In genomic region chr13:41621716-41622508, GRCh38 we compare ENCODE assay signal across 18 cellular contexts.
DNase-seq lines count a peak whose midpoint lies in the region; ATAC-seq and TF ChIP-seq lines count a peak whose summit lies in the region.
"Had no signal": no experiment of that assay in that cellular context is flagged by ENCODE, and none has a peak within 500 bp of the region (broad histone marks: within the 10 kb centered on the region; RNA-seq: fewer than 3 reads in every experiment).

No MANE protein-coding gene starts in this region.

- H3K36me3 ChIP-seq in adrenal gland (replicated peaks in 1 of 2) (no peaks in the 10 kb centered on the region), heart left ventricle (no peaks in the 10 kb centered on the region), uterus (no peaks in the 10 kb centered on the region)
- H3K36me3 ChIP-seq: MG63 had no signal

- peaks cover 0 to 11% of the 10 kb centered on the region in 2 donors for H3K4me1 ChIP-seq in adrenal gland (replicated peaks in 1 of 2)
- peaks cover 0 to 27% (median 20%) of the 10 kb centered on the region in 12 donors for H3K4me1 ChIP-seq in heart left ventricle
- peaks cover 0 to 4% of the 10 kb centered on the region in 2 donors for H3K4me1 ChIP-seq in uterus
- H3K4me1 ChIP-seq: parathyroid adenoma had no signal

- H3K9me3 Mint-ChIP-seq in nephron, result peaks cover 20% of the 10 kb centered on the region
- H3K9me3 Mint-ChIP-seq: activated T-helper 17 cell treated with anti-CD3 and anti-CD28 coated beads, Interleukin-2, amount 50 U/mL, for 72 hours; CD8-positive, alpha-beta T cell; effector memory CD8-positive, alpha-beta T cell had no signal

- peak; percentile 94 to 97 (median 96) for ATAC-seq in heart left ventricle
- ATAC-seq in GM19324 (IDR thresholded peaks at IDR 0.05; ENCODE audit: low FRiP score, unreplicated experiment), result no peak
- no peak for ATAC-seq in HG03520 (IDR thresholded peaks at IDR 0.05; ENCODE audit: unreplicated experiment)
- ATAC-seq: activated T-helper 17 cell treated with anti-CD3 and anti-CD28 coated beads, Interleukin-2, amount 50 U/mL, for 72 hours; CD8-positive, alpha-beta T cell; effector memory CD8-positive, alpha-beta T cell had no signal

- H3K27me3 Mint-ChIP-seq in nephron (ENCODE audit: low read depth), result no peaks in the 10 kb centered on the region
- H3K27me3 Mint-ChIP-seq: activated T-helper 17 cell treated with anti-CD3 and anti-CD28 coated beads, Interleukin-2, amount 50 U/mL, for 72 hours; effector memory CD8-positive, alpha-beta T cell had no signal

- H3K27ac ChIP-seq in adrenal gland (peak overlapping the region in 4 of 5 donors; percentile 6 to 60 (median 47)), heart left ventricle (peak overlapping the region; percentile 6 to 87 (median 66)), uterus (peak overlapping the region; percentile 83)
- H3K27ac ChIP-seq: parathyroid adenoma had no signal

- no peaks in the 10 kb centered on the region for H3K9me3 ChIP-seq in adrenal gland (replicated peaks in 1 of 3)
- peaks cover 0 to 12% (median 0%) of the 10 kb centered on the region in 12 donors for H3K9me3 ChIP-seq in heart left ventricle
- H3K9me3 ChIP-seq in uterus, result no peaks in the 10 kb centered on the region

- WGBS in adrenal gland, 4 donors, result 81 to 91% (median 89%) methylated on average over 5 of the region's 5 CpGs
- WGBS in heart left ventricle, 4 donors, result 43 to 55% (median 52%) methylated on average over 5 of the region's 5 CpGs

- H3K27me3 ChIP-seq in adrenal gland (no peaks in the 10 kb centered on the region), heart left ventricle (no peaks in the 10 kb centered on the region), uterus (no peaks in the 10 kb centered on the region)
- H3K27me3 ChIP-seq: MG63 had no signal

- H3K4me3 Mint-ChIP-seq in nephron, result no peak overlapping the region
- H3K4me3 Mint-ChIP-seq: activated T-helper 17 cell treated with anti-CD3 and anti-CD28 coated beads, Interleukin-2, amount 50 U/mL, for 72 hours; CD8-positive, alpha-beta T cell; effector memory CD8-positive, alpha-beta T cell had no signal

- DNase-seq in adrenal gland, result peak in 1 of 7 donors; percentile 15
- no peak for DNase-seq in heart left ventricle
- DNase-seq in uterus, result no peak
- no peak for DNase-seq in hypothalamus (lab: John Stamatoyannopoulos, UW)
- DNase-seq: activated CD4-positive, alpha-beta T cell treated with anti-CD3 and anti-CD28 coated beads, Interleukin-2, amount 50 U/mL, for 48 hours; CD8-positive, alpha-beta T cell; effector memory CD8-positive, alpha-beta T cell; GF-D8; glutamatergic neuron; NCI-H2081; NCI-H82; SIG-M5 had no signal

- H3K27ac Mint-ChIP-seq in nephron, result peak overlapping the region in 2 of 3 experiments; percentile 43 to 69
- H3K27ac Mint-ChIP-seq: activated T-helper 17 cell treated with anti-CD3 and anti-CD28 coated beads, Interleukin-2, amount 50 U/mL, for 72 hours; CD8-positive, alpha-beta T cell; effector memory CD8-positive, alpha-beta T cell had no signal

- H3K36me3 Mint-ChIP-seq in nephron (ENCODE audit: low read depth), result peaks cover 23% of the 10 kb centered on the region

- TF ChIP-seq POLR2A in adrenal gland (IDR thresholded peaks at IDR 0.05) (no peak), heart left ventricle (IDR thresholded peaks at IDR 0.05) (no peak), uterus (IDR thresholded peaks at IDR 0.05) (no peak)

- no peak overlapping the region for H3K4me3 ChIP-seq in adrenal gland
- H3K4me3 ChIP-seq in heart left ventricle, result no peak overlapping the region
- no peak overlapping the region for H3K4me3 ChIP-seq in uterus
- H3K4me3 ChIP-seq: MG63 had no signal

- no peak for TF ChIP-seq CTCF in adrenal gland (IDR thresholded peaks at IDR 0.05)
- TF ChIP-seq CTCF in heart left ventricle (IDR thresholded peaks at IDR 0.05), result no peak
- TF ChIP-seq CTCF in nephron (IDR thresholded peaks at IDR 0.05; ENCODE audit: unreplicated experiment in 3 of 3), result no peak
- no peak for TF ChIP-seq CTCF in uterus (IDR thresholded peaks at IDR 0.05)

- intact Hi-C loops in adrenal gland (cut with DNase I), result no loop called here
- intact Hi-C loops in heart left ventricle (cut with DNase I), result no loop called here
- intact Hi-C loops in uterus (cut with DNase I; ENCODE audit: low total_unique reads), result no loop called here

- peaks cover 6% of the 10 kb centered on the region for H3K4me1 Mint-ChIP-seq in nephron
- H3K4me1 Mint-ChIP-seq: activated T-helper 17 cell treated with anti-CD3 and anti-CD28 coated beads, Interleukin-2, amount 50 U/mL, for 72 hours had no signal

Comparison
In these comparisons a context has a peak if more than half of its experiments do, and no peak if none do; other contexts are left out.
1. ATAC-seq: peak in heart left ventricle (4 of 4); none in GM19324 (single experiment) and HG03520 (single experiment).
2. Peak in every context shown above with its lines, with median percentiles within 50 percentile points of each other: H3K27ac ChIP-seq.